ENCODE assay signal across 8 cellular contexts in genomic region chr19:57351867-57352266, GRCh38. TPM values are rescaled to one million over a fixed set of nuclear protein-coding genes. Genes with fewer than 3 reads are reported as not detected.
DNase-seq lines count a peak whose midpoint lies in the region; ATAC-seq and TF ChIP-seq lines count a peak whose summit lies in the region.

No MANE protein-coding gene starts in this region.

- H3K9me2 ChIP-seq in OCI-LY1 (ENCODE audit: low read depth, low read length): no peaks in the 10 kb centered on the region

- no peak overlapping the region for H3K4ac ChIP-seq in neuronal stem cell (ENCODE audit: low read length)

- H3K14ac ChIP-seq in neuronal stem cell (ENCODE audit: low read length): no peak overlapping the region

- no peak overlapping the region for H3K18ac ChIP-seq in neuronal stem cell (ENCODE audit: low read length)

- no peak overlapping the region for H2AFZ ChIP-seq in OCI-LY1 (ENCODE audit: low read length)
- peak overlapping the region; percentile 88 for H2AFZ ChIP-seq in neuronal stem cell (ENCODE audit: low read length)

- H3K4me1 ChIP-seq in OCI-LY1 (ENCODE audit: insufficient read depth, low read length, severe bottlenecking) (peaks cover 16% of the 10 kb centered on the region), neuronal stem cell (ENCODE audit: control insufficient read depth in 2 of 2, insufficient read depth in 1 of 2, low read depth in 1 of 2, low read length in 2 of 2) (peaks cover 0 to 5% of the 10 kb centered on the region in 2 donors)

- H4K8ac ChIP-seq in neuronal stem cell (ENCODE audit: low read depth, low read length): no peak overlapping the region

- DNase-seq in EH (ENCODE audit: low read depth) (peak; percentile 16), epithelial cell of proximal tubule (ENCODE audit: low read depth) (no peak), neuronal stem cell (ENCODE audit: low spot score) (no peak)
- no peak for DNase-seq in stimulated activated naive CD4-positive, alpha-beta T cell (lab: John Stamatoyannopoulos, UW)

- peak overlapping the region; percentile 38 for H3K23ac ChIP-seq in neuronal stem cell (ENCODE audit: low read depth, low read length, poor library complexity)

- peaks cover 7% of the 10 kb centered on the region for H3K79me1 ChIP-seq in neuronal stem cell (ENCODE audit: low read depth, low read length)

- no peak overlapping the region for H2BK12ac ChIP-seq in neuronal stem cell (ENCODE audit: low read length)

- no peaks in the 10 kb centered on the region for H3F3A ChIP-seq in OCI-LY1 (ENCODE audit: insufficient read depth, low read length)

- H4K20me1 ChIP-seq in OCI-LY1 (ENCODE audit: insufficient read depth, low read length): no peaks in the 10 kb centered on the region

- H3K36me3 ChIP-seq in OCI-LY1 (ENCODE audit: insufficient read depth, low read length) (peaks cover 29% of the 10 kb centered on the region), neuronal stem cell (replicated peaks in 1 of 2; ENCODE audit: control insufficient read depth in 2 of 2, insufficient read depth in 2 of 2, low read length in 2 of 2) (peaks cover 22 to 45% of the 10 kb centered on the region in 2 donors)

- no peak overlapping the region for H4K91ac ChIP-seq in neuronal stem cell (ENCODE audit: low read depth, low read length, poor library complexity)

- ATAC-seq in GM19467 (IDR thresholded peaks at IDR 0.05; ENCODE audit: unreplicated experiment) (no peak), HG03378 (IDR thresholded peaks at IDR 0.05; ENCODE audit: unreplicated experiment) (no peak), HG03159 (IDR thresholded peaks at IDR 0.05; ENCODE audit: unreplicated experiment) (no peak)

- no peak overlapping the region for H2BK5ac ChIP-seq in neuronal stem cell (ENCODE audit: low read length)

- peak overlapping the region; percentile 82 for H2AK5ac ChIP-seq in neuronal stem cell (ENCODE audit: low read depth, low read length)

- H3K9me3 ChIP-seq in OCI-LY1 (ENCODE audit: low read length): no peaks in the 10 kb centered on the region
- H3K9me3 ChIP-seq in neuronal stem cell (replicated peaks in 1 of 2; ENCODE audit: control insufficient read depth in 2 of 2, insufficient read depth in 1 of 2, low read depth in 1 of 2, low read length in 2 of 2): no peaks in the 10 kb centered on the region

- TF ChIP-seq CTCF in OCI-LY1 (IDR thresholded peaks at IDR 0.05; ENCODE audit: low read length) (no peak), epithelial cell of proximal tubule (conservative IDR thresholded peaks at IDR 0.05; ENCODE audit: low read depth, low read length) (peak; percentile 20)

- H2BK120ac ChIP-seq in neuronal stem cell (ENCODE audit: low read depth, low read length): no peak overlapping the region

- peak overlapping the region; percentile 72 for H3K4me2 ChIP-seq in OCI-LY1 (ENCODE audit: low read length)
- H3K4me2 ChIP-seq in neuronal stem cell (ENCODE audit: insufficient read depth, low read length, poor library complexity, severe bottlenecking): peak overlapping the region; percentile 97

- H3K79me2 ChIP-seq in OCI-LY1 (ENCODE audit: insufficient read depth, low read length): no peaks in the 10 kb centered on the region

- peak overlapping the region; percentile 81 for H3K4me3 ChIP-seq in OCI-LY1 (ENCODE audit: low read depth, low read length, poor library complexity, severe bottlenecking)
- H3K4me3 ChIP-seq in epithelial cell of proximal tubule (ENCODE audit: low read depth, low read length): peak overlapping the region; percentile 91
- H3K4me3 ChIP-seq in neuronal stem cell (ENCODE audit: low read length in 2 of 2): peak overlapping the region; percentile 92 to 93

- H3K27ac ChIP-seq in OCI-LY1 (ENCODE audit: low read depth, low read length, poor library complexity, severe bottlenecking) (no peak overlapping the region), neuronal stem cell (replicated peaks; ENCODE audit: low read length) (no peak overlapping the region)

- H3K9ac ChIP-seq in OCI-LY1 (ENCODE audit: low read length) (peak overlapping the region; percentile 71; the same call in 1 of the 2 replicates), neuronal stem cell (ENCODE audit: low read depth, low read length, poor library complexity) (peak overlapping the region; percentile 97)

- H3K27me3 ChIP-seq in OCI-LY1 (ENCODE audit: insufficient read depth, low read length) (no peaks in the 10 kb centered on the region), neuronal stem cell (ENCODE audit: control insufficient read depth in 3 of 3, insufficient read depth in 3 of 3, low read depth in 1 of 3, low read length in 3 of 3) (no peaks in the 10 kb centered on the region)

- no peak overlapping the region for H2BK15ac ChIP-seq in neuronal stem cell (ENCODE audit: low read length)

- WGBS in neuronal stem cell (ENCODE audit: extremely low coverage in 2 of 2, insufficient read length in 2 of 2, insufficient replicate concordance in 1 of 2), 2 donors: no CpG with 5 or more reads among the region's 7 CpGs

RNA-seq across cellular contexts. Expression of gene ZNF304, which starts 0.8 kb away (rescaled TPM):
- 2.7 and 5.8 TPM in 2 replicates for total RNA-seq in epithelial cell of proximal tubule
- polyA plus RNA-seq in neuronal stem cell (2013, experiment 1 of 2): 3.4 TPM
- 3.3 TPM for polyA plus RNA-seq in neuronal stem cell (2013, experiment 2 of 2)

RNA-seq across cellular contexts. Expression of gene TRAPPC2B, which starts 11.5 kb away (rescaled TPM):
- 14.8 and 36.2 TPM in 2 replicates for total RNA-seq in epithelial cell of proximal tubule
- 19.7 TPM for polyA plus RNA-seq in neuronal stem cell (2013, experiment 1 of 2)
- 19.5 TPM for polyA plus RNA-seq in neuronal stem cell (2013, experiment 2 of 2)

RNA-seq across cellular contexts. Expression of gene ZNF547, which starts 11.5 kb away (rescaled TPM):
- 1.3 and 3.4 TPM in 2 replicates for total RNA-seq in epithelial cell of proximal tubule
- polyA plus RNA-seq in neuronal stem cell (2013, experiment 1 of 2): 0.60 TPM
- polyA plus RNA-seq in neuronal stem cell (2013, experiment 2 of 2): 0.87 TPM

RNA-seq across cellular contexts. Expression of gene ZNF543, which starts 31.6 kb away (rescaled TPM):
- 4.2 and 5.7 TPM in 2 replicates for total RNA-seq in epithelial cell of proximal tubule
- 4.2 TPM for polyA plus RNA-seq in neuronal stem cell (2013, experiment 1 of 2)
- 4.7 TPM for polyA plus RNA-seq in neuronal stem cell (2013, experiment 2 of 2)

RNA-seq across cellular contexts. Expression of gene ZNF548, which starts 37.8 kb away (rescaled TPM):
- 4.7 and 6.1 TPM in 2 replicates for total RNA-seq in epithelial cell of proximal tubule
- polyA plus RNA-seq in neuronal stem cell (2013, experiment 1 of 2): 9.3 TPM
- 9.1 TPM for polyA plus RNA-seq in neuronal stem cell (2013, experiment 2 of 2)
